ENCODE assay signal across 12 cellular contexts in the genomic region with DNA sequence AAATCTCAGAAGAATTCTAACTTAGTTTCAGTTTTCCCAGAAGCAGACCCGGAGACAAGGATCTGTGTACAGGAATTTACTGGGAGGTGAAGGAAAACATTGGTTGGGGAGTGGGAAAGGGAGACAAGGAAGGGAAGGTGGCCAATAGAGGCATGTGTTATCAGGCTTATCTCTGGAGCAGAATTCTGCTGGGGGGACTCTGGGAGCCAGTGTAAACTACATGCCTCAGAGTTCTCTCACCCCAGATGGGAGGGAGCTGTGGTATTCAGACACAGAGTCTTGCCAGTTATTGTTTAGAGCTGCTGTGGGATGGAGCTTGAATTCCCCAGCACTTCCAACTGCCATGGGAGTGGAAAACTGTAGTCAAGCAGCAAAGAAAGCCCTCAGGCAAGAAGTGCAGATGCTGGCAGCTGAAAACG. TPM values are rescaled to one million over a fixed set of nuclear protein-coding genes. Genes with fewer than 3 reads are reported as not detected.
DNase-seq lines count a peak whose midpoint lies in the region; ATAC-seq, FAIRE-seq and TF ChIP-seq lines count a peak whose summit lies in the region.
"Had no signal": no experiment of that assay in that cellular context is flagged by ENCODE, and none has a peak within 500 bp of the region (broad histone marks: within the 10 kb centered on the region; RNA-seq: fewer than 3 reads in every experiment).

No MANE protein-coding gene starts in this region.

- H3K36me3 Mint-ChIP-seq in MCF 10A (ENCODE audit: insufficient read depth, unreplicated experiment) = peaks cover 9% of the 10 kb centered on the region

- ATAC-seq in HG03108 (IDR thresholded peaks at IDR 0.05; ENCODE audit: unreplicated experiment) = no peak
- ATAC-seq: HCT116; stimulated activated naive CD8-positive, alpha-beta T cell treated with anti-CD3 and anti-CD28 coated beads, Interleukin-15, amount 100 ng/mL, for 72 hours had no signal

- no peaks in the 10 kb centered on the region for H3K9me3 Mint-ChIP-seq in MCF 10A (ENCODE audit: unreplicated experiment)
- H3K9me3 Mint-ChIP-seq: stimulated activated naive CD8-positive, alpha-beta T cell treated with anti-CD3 and anti-CD28 coated beads, Interleukin-15, amount 100 ng/mL, for 72 hours had no signal

- CTCF ChIA-PET in MCF 10A (lab: Yijun Ruan, JAX) = interaction anchor here (0.6 to 1.7 kb wide), 6 partner anchors 10 to 470 kb away, joined by 3 to 6 read pairs (median 3); a partner anchor contains a TSS

- no peak overlapping the region for H3K4me3 ChIP-seq in kidney epithelial cell (ENCODE audit: low read depth, low read length)

- DNase-seq in HTR-8/SVneo (ENCODE audit: insufficient read length, low spot score) = peak; percentile 52
- DNase-seq in MCF 10A (ENCODE audit: unreplicated experiment) = peak; percentile 33
- peak; percentile 31 for DNase-seq in kidney epithelial cell (ENCODE audit: low read depth)
- peak; percentile 70 for DNase-seq in stromal cell of bone marrow (ENCODE audit: low read depth)
- no peak for DNase-seq in SW 1271 (lab: John Stamatoyannopoulos, UW)
- no peak for DNase-seq in NK-92 treated with Interleukin-12 subunit alpha and Interleukin-12 subunit beta, amount 100 ng/mL, for 24 hours (lab: John Stamatoyannopoulos, UW)
- no peak for DNase-seq in HPDE6-E6E7 (ENCODE audit: extremely low spot score)
- DNase-seq: SIG-M5; stimulated activated naive CD8-positive, alpha-beta T cell treated with anti-CD3 and anti-CD28 coated beads, Interleukin-15, amount 100 ng/mL, for 72 hours had no signal

- BruUV-seq in MCF 10A (replicated peaks; lab: Mats Ljungman, UMichigan) = no TSS peak

- TF ChIP-seq CTCF in MCF 10A (IDR thresholded peaks at IDR 0.05; ENCODE audit: unreplicated experiment) (no peak), kidney epithelial cell (IDR thresholded peaks at IDR 0.05; ENCODE audit: insufficient read depth, low read length, poor library complexity, severe bottlenecking) (no peak)

- peaks cover 20% of the 10 kb centered on the region for H3K4me1 Mint-ChIP-seq in MCF 10A (ENCODE audit: insufficient read depth, unreplicated experiment)
- H3K4me1 Mint-ChIP-seq: stimulated activated naive CD8-positive, alpha-beta T cell treated with anti-CD3 and anti-CD28 coated beads, Interleukin-15, amount 100 ng/mL, for 72 hours had no signal

- H3K27ac Mint-ChIP-seq in MCF 10A (ENCODE audit: low read depth, unreplicated experiment) = no peak overlapping the region
- H3K27ac Mint-ChIP-seq: stimulated activated naive CD8-positive, alpha-beta T cell treated with anti-CD3 and anti-CD28 coated beads, Interleukin-15, amount 100 ng/mL, for 72 hours had no signal

- H3K27me3 Mint-ChIP-seq in MCF 10A (ENCODE audit: insufficient read depth, unreplicated experiment) = no peaks in the 10 kb centered on the region
- H3K27me3 Mint-ChIP-seq: stimulated activated naive CD8-positive, alpha-beta T cell treated with anti-CD3 and anti-CD28 coated beads, Interleukin-15, amount 100 ng/mL, for 72 hours had no signal

- H3K27me3 ChIP-seq in kidney epithelial cell (ENCODE audit: control insufficient read depth, insufficient read depth, low read length) = no peaks in the 10 kb centered on the region

- no peak overlapping the region for H3K4me3 Mint-ChIP-seq in MCF 10A (ENCODE audit: unreplicated experiment)
- H3K4me3 Mint-ChIP-seq: stimulated activated naive CD8-positive, alpha-beta T cell treated with anti-CD3 and anti-CD28 coated beads, Interleukin-15, amount 100 ng/mL, for 72 hours had no signal

- POLR2A ChIA-PET in MCF 10A (lab: Yijun Ruan, JAX) = interaction anchor here (0.6 to 2.3 kb wide), 6 partner anchors 17 to 316 kb away, joined by 3 to 8 read pairs (median 4); a partner anchor contains a TSS

- FAIRE-seq in HTR-8/SVneo (lab: Jason Lieb, UNC) = peak; percentile 90

- intact Hi-C loops in MCF 10A (cut with micrococcal nuclease) = no loop called here

- no peaks in the 10 kb centered on the region for H3K36me3 ChIP-seq in kidney epithelial cell (ENCODE audit: control insufficient read depth, insufficient read depth, low read length)

RNA-seq across cellular contexts. Expression of a gene that starts 19.0 kb away (rescaled TPM):
- 81.3 and 81.5 TPM in 2 replicates for total RNA-seq in MCF 10A (2022)
- 50.2 and 62.7 TPM in 2 replicates for total RNA-seq in kidney epithelial cell

RNA-seq across cellular contexts. Expression of a gene that starts 36.2 kb away (rescaled TPM):
- total RNA-seq in MCF 10A (2022) (not detected in 2 replicates), kidney epithelial cell (not detected in 2 replicates)
- total RNA-seq: LHCN-M2 had no signal

RNA-seq across cellular contexts. Expression of a gene that starts 49.5 kb away (rescaled TPM):
- not detected in 2 replicates for total RNA-seq in MCF 10A (2022)
- 0.55 and 0.79 TPM in 2 replicates for total RNA-seq in kidney epithelial cell

RNA-seq across cellular contexts. Expression of a gene that starts 59.5 kb away (rescaled TPM):
- total RNA-seq in MCF 10A (2022) (not detected in 2 replicates), kidney epithelial cell (2.5 and 3.8 TPM in 2 replicates)

Comparison
In these comparisons a context has a peak if more than half of its experiments do, and no peak if none do; other contexts are left out.
1. DNase-seq: peak in HTR-8/SVneo (single experiment), MCF 10A (single experiment), kidney epithelial cell (single experiment) and stromal cell of bone marrow (single experiment); none in SW 1271 (0 of 2), NK-92 treated with Interleukin-12 subunit alpha and Interleukin-12 subunit beta, amount 100 ng/mL, for 24 hours (single experiment) and HPDE6-E6E7 (single experiment).